ENCODE assay signal across 16 cellular contexts in genomic region chr5:150751096-150751891, GRCh38. TPM values are rescaled to one million over a fixed set of nuclear protein-coding genes. Genes with fewer than 3 reads are reported as not detected.
DNase-seq lines count a peak whose midpoint lies in the region; ATAC-seq and TF ChIP-seq lines count a peak whose summit lies in the region.
"Had no signal": no experiment of that assay in that cellular context is flagged by ENCODE, and none has a peak within 500 bp of the region (broad histone marks: within the 10 kb centered on the region; RNA-seq: fewer than 3 reads in every experiment).

No MANE protein-coding gene starts in this region.

- no peak overlapping the region for H3K4me2 ChIP-seq in osteoblast (ENCODE audit: insufficient read depth, low read length)

- no peaks in the 10 kb centered on the region for H3K9me3 Mint-ChIP-seq in activated CD8-positive, alpha-beta memory T cell treated with anti-CD3 and anti-CD28 coated beads, Interleukin-2, amount 10 ng/mL, durations not matched to agents 7 days and 5 days (ENCODE audit: low read depth)

- peaks cover 12% of the 10 kb centered on the region for H4K20me1 ChIP-seq in osteoblast (ENCODE audit: insufficient read depth, low read length)

- 52 to 69% (median 62%) methylated on average over 3 of the region's 3 CpGs for WGBS in spleen, 5 donors
- WGBS in esophagus muscularis mucosa = 59% methylated on average over 3 of the region's 3 CpGs

- DNase-seq in activated CD8-positive, alpha-beta memory T cell treated with anti-CD3 and anti-CD28 coated beads, Interleukin-2, amount 10 ng/mL, durations not matched to agents 7 days and 5 days = no peak
- no peak for DNase-seq in activated CD8-positive, alpha-beta memory T cell treated with anti-CD3 and anti-CD28 coated beads, Interleukin-2, amount 50 U/mL, for 4 hours
- DNase-seq in HCEC 1CT (peak; percentile 30), amniotic epithelial cell (ENCODE audit: low read depth) (peak; percentile 46), osteoblast (ENCODE audit: insufficient read length, low spot score, missing footprints) (peak; percentile 67), spleen (no peak), esophagus muscularis mucosa (ENCODE audit: extremely low spot score) (no peak)
- DNase-seq: activated CD4-positive, alpha-beta T cell treated with anti-CD3 and anti-CD28 coated beads for 48 hours; activated effector memory CD4-positive, alpha-beta T cell treated with Interleukin-2 at 50 U/mL for 16 hours; effector CD8-positive, alpha-beta T cell; foreskin keratinocyte; MG63; NCI-H2171 treated with DMSO at 0.1 percent for 48 hours; stimulated activated CD4-positive, alpha-beta T cell treated with anti-CD3 and anti-CD28 coated beads, Interleukin-15, amount 100 ng/mL, for 24 hours had no signal

- H3K36me3 ChIP-seq in osteoblast (ENCODE audit: insufficient read depth, low read length) (peaks cover 49% of the 10 kb centered on the region), spleen (peaks cover 0 to 76% (median 48%) of the 10 kb centered on the region in 6 donors), esophagus muscularis mucosa (peaks cover 25 to 65% (median 48%) of the 10 kb centered on the region in 4 donors)

- H3K9me3 ChIP-seq in osteoblast (ENCODE audit: low read depth, low read length) = no peaks in the 10 kb centered on the region
- no peaks in the 10 kb centered on the region for H3K9me3 ChIP-seq in spleen
- H3K9me3 ChIP-seq in esophagus muscularis mucosa = no peaks in the 10 kb centered on the region
- H3K9me3 ChIP-seq: breast epithelium had no signal

- H3K4me1 ChIP-seq in osteoblast (ENCODE audit: insufficient read depth, low read length) (no peaks in the 10 kb centered on the region), spleen (peaks cover 7 to 71% (median 40%) of the 10 kb centered on the region in 6 donors), esophagus muscularis mucosa (peaks cover 12 to 46% (median 29%) of the 10 kb centered on the region in 4 donors)
- H3K4me1 ChIP-seq: breast epithelium, foreskin keratinocyte had no signal

- peaks cover 41% of the 10 kb centered on the region for H3K4me1 Mint-ChIP-seq in activated CD8-positive, alpha-beta memory T cell treated with anti-CD3 and anti-CD28 coated beads, Interleukin-2, amount 10 ng/mL, durations not matched to agents 7 days and 5 days

- TF ChIP-seq POLR2A in spleen (IDR thresholded peaks at IDR 0.05) (no peak), esophagus muscularis mucosa (IDR thresholded peaks at IDR 0.05; ENCODE audit: low read depth) (no peak)

- H3K79me2 ChIP-seq in osteoblast (ENCODE audit: insufficient read depth, low read length) = peaks cover 67% of the 10 kb centered on the region

- ATAC-seq in activated CD8-positive, alpha-beta memory T cell treated with anti-CD3 and anti-CD28 coated beads, Interleukin-2, amount 10 ng/mL, durations not matched to agents 7 days and 5 days = no peak
- ATAC-seq in GM18520 (IDR thresholded peaks at IDR 0.05; ENCODE audit: unreplicated experiment) = no peak
- ATAC-seq: foreskin keratinocyte had no signal

- no peaks in the 10 kb centered on the region for H3K27me3 ChIP-seq in osteoblast (ENCODE audit: insufficient read depth, low read length)
- no peaks in the 10 kb centered on the region for H3K27me3 ChIP-seq in spleen (replicated peaks in 1 of 7)
- H3K27me3 ChIP-seq in esophagus muscularis mucosa = no peaks in the 10 kb centered on the region
- H3K27me3 ChIP-seq: breast epithelium, foreskin keratinocyte, MG63 had no signal

- peaks cover 62% of the 10 kb centered on the region for H3K36me3 Mint-ChIP-seq in activated CD8-positive, alpha-beta memory T cell treated with anti-CD3 and anti-CD28 coated beads, Interleukin-2, amount 10 ng/mL, durations not matched to agents 7 days and 5 days

- intact Hi-C loops in spleen (cut with DNase I; ENCODE audit: low total_unique reads) = no loop called here
- intact Hi-C loops in esophagus muscularis mucosa (cut with DNase I) = no loop called here

- no peak overlapping the region for H2AFZ ChIP-seq in osteoblast (ENCODE audit: low read length)

- TF ChIP-seq CTCF in osteoblast (IDR thresholded peaks at IDR 0.05; ENCODE audit: extremely low read depth, low read depth, low read length) (no peak), spleen (IDR thresholded peaks at IDR 0.05 in 8 of 11, conservative IDR thresholded peaks at IDR 0.05 in 3 of 11) (no peak), esophagus muscularis mucosa (IDR thresholded peaks at IDR 0.05) (no peak)

- peak overlapping the region; percentile 72 for H3K27ac Mint-ChIP-seq in activated CD8-positive, alpha-beta memory T cell treated with anti-CD3 and anti-CD28 coated beads, Interleukin-2, amount 10 ng/mL, durations not matched to agents 7 days and 5 days

- no peak for TF ChIP-seq EP300 in esophagus muscularis mucosa (IDR thresholded peaks at IDR 0.05)

- no peaks in the 10 kb centered on the region for H3K27me3 Mint-ChIP-seq in activated CD8-positive, alpha-beta memory T cell treated with anti-CD3 and anti-CD28 coated beads, Interleukin-2, amount 10 ng/mL, durations not matched to agents 7 days and 5 days

- no peak overlapping the region for H3K27ac ChIP-seq in osteoblast (ENCODE audit: low read depth, low read length)
- peak overlapping the region in 3 of 8 donors; percentile 20 to 33 (median 21) for H3K27ac ChIP-seq in spleen
- H3K27ac ChIP-seq in esophagus muscularis mucosa (replicated peaks in 1 of 4) = peak overlapping the region in 1 of 4 donors; percentile 6
- H3K27ac ChIP-seq: breast epithelium, foreskin keratinocyte had no signal

- CTCF ChIA-PET in activated CD8-positive, alpha-beta memory T cell treated with anti-CD3 and anti-CD28 coated beads, Interleukin-2, amount 10 ng/mL, durations not matched to agents 7 days and 5 days (lab: Charles Lee) = interaction anchor here (1.2 to 2.3 kb wide), 4 partner anchors 16 to 51 kb away, joined by 3 to 10 read pairs (median 6); partner anchors contain the start of genes RBM22 and SMIM3

- no peak overlapping the region for H3K4me3 Mint-ChIP-seq in activated CD8-positive, alpha-beta memory T cell treated with anti-CD3 and anti-CD28 coated beads, Interleukin-2, amount 10 ng/mL, durations not matched to agents 7 days and 5 days

- H3K4me3 ChIP-seq in osteoblast (ENCODE audit: insufficient read depth, low read length) (no peak overlapping the region), spleen (no peak overlapping the region), esophagus muscularis mucosa (no peak overlapping the region)
- H3K4me3 ChIP-seq: breast epithelium, MG63 had no signal

RNA-seq across cellular contexts. Expression of gene DCTN4, which starts 7.5 kb away (rescaled TPM):
- total RNA-seq in activated CD8-positive, alpha-beta memory T cell treated with anti-CD3 and anti-CD28 coated beads, Interleukin-2, amount 10 ng/mL, durations not matched to agents 7 days and 5 days = 10 to 100 TPM; 41.9 to 46.1 TPM
- total RNA-seq in osteoblast (66.2 and 68.1 TPM in 2 replicates), spleen (10 to 100 TPM; 46.5 to 68.7 (median 61.2) TPM), esophagus muscularis mucosa (10 to 100 TPM; 48.5 to 59.7 (median 49.3) TPM)
- 10 to 100 TPM; 11.4 to 15.6 (median 11.8) TPM for polyA plus RNA-seq in spleen

RNA-seq across cellular contexts. Expression of gene SMIM3, which starts 27.3 kb away (rescaled TPM):
- 10 to 100 TPM; 22.1 to 37.5 TPM for total RNA-seq in activated CD8-positive, alpha-beta memory T cell treated with anti-CD3 and anti-CD28 coated beads, Interleukin-2, amount 10 ng/mL, durations not matched to agents 7 days and 5 days
- total RNA-seq in osteoblast = 46.3 and 51.9 TPM in 2 replicates
- 10 to 100 TPM; 11.6 to 59.7 (median 36.3) TPM for total RNA-seq in spleen
- polyA plus RNA-seq in spleen = 10 to 100 TPM in 2 of 3 donors, 1 to 10 TPM in 1; 8.8 to 12.9 (median 12.2) TPM
- total RNA-seq in esophagus muscularis mucosa = 10 to 100 TPM; 39.9 to 48.4 (median 44.4) TPM

RNA-seq across cellular contexts. Expression of gene RBM22, which starts 50.4 kb away (rescaled TPM):
- total RNA-seq in activated CD8-positive, alpha-beta memory T cell treated with anti-CD3 and anti-CD28 coated beads, Interleukin-2, amount 10 ng/mL, durations not matched to agents 7 days and 5 days = 10 to 100 TPM; 63.3 to 78.7 TPM
- 27.1 and 29.2 TPM in 2 replicates for total RNA-seq in osteoblast
- total RNA-seq in spleen = 10 to 100 TPM; 52.3 to 66.9 (median 59.6) TPM
- polyA plus RNA-seq in spleen = 10 to 100 TPM; 31.4 to 47.3 (median 45.3) TPM
- total RNA-seq in esophagus muscularis mucosa = 10 to 100 TPM; 20.8 to 31.3 (median 22.7) TPM

Comparison
In these comparisons a context has a peak if more than half of its experiments do, and no peak if none do; other contexts are left out.
1. DNase-seq: peak in HCEC 1CT (single experiment), amniotic epithelial cell (single experiment) and osteoblast (single experiment); none in activated CD8-positive, alpha-beta memory T cell treated with anti-CD3 and anti-CD28 coated beads, Interleukin-2, amount 10 ng/mL, durations not matched to agents 7 days and 5 days (single experiment), activated CD8-positive, alpha-beta memory T cell treated with anti-CD3 and anti-CD28 coated beads, Interleukin-2, amount 50 U/mL, for 4 hours (single experiment), spleen (single experiment) and esophagus muscularis mucosa (single experiment).